13 cellular contexts compared by ENCODE assay signal in the genomic region with DNA sequence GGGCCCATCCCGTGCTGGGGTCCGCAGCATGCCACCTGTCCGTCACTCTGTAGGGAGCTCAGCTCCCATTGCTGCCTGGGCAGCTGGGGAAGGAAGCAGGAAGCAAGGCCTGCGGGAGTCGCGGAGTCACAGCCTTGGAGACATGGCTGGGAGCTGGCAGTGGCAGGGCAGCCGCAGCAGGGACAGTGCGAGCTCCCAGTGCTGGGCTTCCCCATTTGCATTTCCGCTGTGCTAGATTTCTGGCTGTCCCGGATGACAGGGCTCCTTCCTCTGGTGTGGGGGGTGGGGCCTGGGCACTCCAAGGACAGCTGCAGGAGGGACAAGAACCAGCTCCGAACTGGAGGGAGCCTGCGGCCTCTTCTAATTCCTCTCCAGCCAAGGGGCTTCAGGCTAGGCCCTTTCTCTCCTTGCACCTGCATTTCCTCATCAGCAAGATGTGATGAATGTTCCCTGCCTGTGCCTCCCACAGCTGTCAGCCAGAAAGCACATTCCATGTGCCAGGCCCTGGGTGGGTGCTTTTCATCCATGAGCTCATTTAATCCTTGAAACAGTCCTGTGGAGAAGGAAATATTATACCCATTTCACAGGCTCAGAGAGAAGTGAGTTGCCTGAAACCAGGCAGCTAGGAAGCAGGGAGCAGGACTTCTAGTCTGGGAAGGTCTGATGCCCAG. TPM values are rescaled to one million over a fixed set of nuclear protein-coding genes. Genes with fewer than 3 reads are reported as not detected.
DNase-seq lines count a peak whose midpoint lies in the region; ATAC-seq and TF ChIP-seq lines count a peak whose summit lies in the region.
"Had no signal": no experiment of that assay in that cellular context is flagged by ENCODE, and none has a peak within 500 bp of the region (broad histone marks: within the 10 kb centered on the region; RNA-seq: fewer than 3 reads in every experiment).

No MANE protein-coding gene starts in this region.

- no peaks in the 10 kb centered on the region for H3K27me3 ChIP-seq in neuronal stem cell (ENCODE audit: control insufficient read depth in 3 of 3, insufficient read depth in 3 of 3, low read depth in 1 of 3, low read length in 3 of 3)
- H3K27me3 ChIP-seq: body of pancreas had no signal

- no peak overlapping the region for H3K4me2 ChIP-seq in neuronal stem cell (ENCODE audit: insufficient read depth, low read length, poor library complexity, severe bottlenecking)

- H4K91ac ChIP-seq in neuronal stem cell (ENCODE audit: low read depth, low read length, poor library complexity), result no peak overlapping the region

- no CpG with 5 or more reads among the region's 12 CpGs for WGBS in neuronal stem cell (ENCODE audit: extremely low coverage in 2 of 2, insufficient read length in 2 of 2, insufficient replicate concordance in 1 of 2), 2 donors

- H3K9me3 ChIP-seq in neuronal stem cell (replicated peaks in 1 of 2; ENCODE audit: control insufficient read depth in 2 of 2, insufficient read depth in 1 of 2, low read depth in 1 of 2, low read length in 2 of 2), result no peaks in the 10 kb centered on the region
- H3K9me3 ChIP-seq: body of pancreas had no signal

- TF ChIP-seq POLR2A in NB4 (IDR thresholded peaks at IDR 0.05; ENCODE audit: extremely low read depth, insufficient read length), result peak; percentile 12

- peak overlapping the region; percentile 37 for H2BK120ac ChIP-seq in neuronal stem cell (ENCODE audit: low read depth, low read length)

- H3K18ac ChIP-seq in neuronal stem cell (ENCODE audit: low read length), result peak overlapping the region; percentile 58

- peak; percentile 29 for DNase-seq in GDM1 (lab: John Stamatoyannopoulos, UW)
- peak; percentile 71 for DNase-seq in NB4 (ENCODE audit: low read depth)
- peak in 40 of 42 donors; percentile 16 to 75 (median 53) for DNase-seq in head of caudate nucleus
- no peak for DNase-seq in neuronal stem cell (ENCODE audit: low spot score)
- DNase-seq in stimulated activated CD8-positive, alpha-beta memory T cell treated with anti-CD3 and anti-CD28 coated beads, Interleukin-4, amount 100 ng/mL, for 48 hours, result no peak
- DNase-seq in progenitor cell of endocrine pancreas (ENCODE audit: low spot score, unreplicated experiment), result no peak
- DNase-seq: DMS79 treated with DMSO at 0.1 percent for 48 hours, NCI-H2029 had no signal

- no peak overlapping the region for H3K23ac ChIP-seq in neuronal stem cell (ENCODE audit: low read depth, low read length, poor library complexity)

- H2AFZ ChIP-seq in neuronal stem cell (ENCODE audit: low read length), result peak overlapping the region; percentile 85
- H2AFZ ChIP-seq: parathyroid adenoma had no signal

- no peak for ATAC-seq in GM18517 (IDR thresholded peaks at IDR 0.05; ENCODE audit: unreplicated experiment)
- ATAC-seq in activated CD4-positive, CD25-positive, alpha-beta regulatory T cell treated with anti-CD3 and anti-CD28 coated beads, Interleukin-2, amount 50 U/mL, for 24 hours, result no peak
- ATAC-seq: body of pancreas, SK-N-SH treated with all-trans-retinoic acid at 6 μM for 48 hours had no signal

- H3K14ac ChIP-seq in neuronal stem cell (ENCODE audit: low read length), result no peak overlapping the region

- peak overlapping the region; percentile 31 for H2AK5ac ChIP-seq in neuronal stem cell (ENCODE audit: low read depth, low read length)

- peaks cover 28 to 39% of the 10 kb centered on the region in 2 donors for H3K4me1 ChIP-seq in neuronal stem cell (ENCODE audit: control insufficient read depth in 2 of 2, insufficient read depth in 1 of 2, low read depth in 1 of 2, low read length in 2 of 2)
- H3K4me1 ChIP-seq: body of pancreas, parathyroid adenoma had no signal

- peak overlapping the region; percentile 25 for H2BK5ac ChIP-seq in neuronal stem cell (ENCODE audit: low read length)

- no peaks in the 10 kb centered on the region for H3K36me3 ChIP-seq in neuronal stem cell (replicated peaks in 1 of 2; ENCODE audit: control insufficient read depth in 2 of 2, insufficient read depth in 2 of 2, low read length in 2 of 2)

- no peak overlapping the region for H3K4ac ChIP-seq in neuronal stem cell (ENCODE audit: low read length)

- peak overlapping the region; percentile 71 for H2BK15ac ChIP-seq in neuronal stem cell (ENCODE audit: low read length)

- H3K27me3 Mint-ChIP-seq in progenitor cell of endocrine pancreas, result no peaks in the 10 kb centered on the region

- H3K4me3 ChIP-seq in NB4 (ENCODE audit: low read depth, low read length), result no peak overlapping the region
- H3K4me3 ChIP-seq in neuronal stem cell (ENCODE audit: low read length in 2 of 2), result peak overlapping the region in 1 of 2 donors; percentile 21
- H3K4me3 ChIP-seq: body of pancreas had no signal

- peak overlapping the region; percentile 47 for H3K9ac ChIP-seq in neuronal stem cell (ENCODE audit: low read depth, low read length, poor library complexity)
- H3K9ac ChIP-seq: parathyroid adenoma had no signal

- TF ChIP-seq CTCF in NB4 (IDR thresholded peaks at IDR 0.05; ENCODE audit: low read depth, low read length) (no peak), progenitor cell of endocrine pancreas (IDR thresholded peaks at IDR 0.05; ENCODE audit: unreplicated experiment) (no peak)

- intact Hi-C loops in head of caudate nucleus (cut with DNase I), result no loop called here

- H2BK12ac ChIP-seq in neuronal stem cell (ENCODE audit: low read length), result no peak overlapping the region

- no peak overlapping the region for H3K4me3 Mint-ChIP-seq in progenitor cell of endocrine pancreas (ENCODE audit: low read depth)

- no peak overlapping the region for H3K27ac ChIP-seq in neuronal stem cell (replicated peaks; ENCODE audit: low read length)
- H3K27ac ChIP-seq: parathyroid adenoma had no signal

- no peak overlapping the region for H4K8ac ChIP-seq in neuronal stem cell (ENCODE audit: low read depth, low read length)

- H3K79me1 ChIP-seq in neuronal stem cell (ENCODE audit: low read depth, low read length), result no peaks in the 10 kb centered on the region

- no peak overlapping the region for H3K27ac Mint-ChIP-seq in progenitor cell of endocrine pancreas

- no peaks in the 10 kb centered on the region for H3K9me3 Mint-ChIP-seq in progenitor cell of endocrine pancreas (ENCODE audit: low read depth)

- no peaks in the 10 kb centered on the region for H3K36me3 Mint-ChIP-seq in progenitor cell of endocrine pancreas (ENCODE audit: insufficient read depth)

- H3K4me1 Mint-ChIP-seq in progenitor cell of endocrine pancreas (ENCODE audit: low read depth), result peaks cover 17% of the 10 kb centered on the region

RNA-seq across cellular contexts. Expression of gene MYO7A, which starts 48.0 kb away (rescaled TPM):
- polyA plus RNA-seq in neuronal stem cell (2013, experiment 1 of 2), result 0.71 TPM
- 0.60 TPM for polyA plus RNA-seq in neuronal stem cell (2013, experiment 2 of 2)
- 5.3 and 5.7 TPM in 2 replicates for total RNA-seq in progenitor cell of endocrine pancreas

Comparison
In these comparisons a context has a peak if more than half of its experiments do, and no peak if none do; other contexts are left out.
1. DNase-seq: peak in GDM1 (single experiment), NB4 (single experiment) and head of caudate nucleus (40 of 42); none in neuronal stem cell (single experiment), stimulated activated CD8-positive, alpha-beta memory T cell treated with anti-CD3 and anti-CD28 coated beads, Interleukin-4, amount 100 ng/mL, for 48 hours (single experiment) and progenitor cell of endocrine pancreas (single experiment).